In genomic region chr20:41231850-41232249, GRCh38 we compare ENCODE assay signal across 1 cellular context.
TF ChIP-seq lines count a peak whose summit lies in the region.

No MANE protein-coding gene starts in this region.

TF ChIP-seq in IMR-90, 13 proteins besides CTCF, POLR2A, EP300 and RAD21:
- no peak for TF ChIP-seq CHD1 (IDR thresholded peaks at IDR 0.05; ENCODE audit: low read depth, low read length)
- no peak for TF ChIP-seq RCOR1 (IDR thresholded peaks at IDR 0.05; ENCODE audit: insufficient replicate concordance, low read length)
- no peak for TF ChIP-seq BHLHE40 (IDR thresholded peaks at IDR 0.05; ENCODE audit: low read depth, low read length)
- TF ChIP-seq USF2 (IDR thresholded peaks at IDR 0.05; ENCODE audit: low read depth, low read length) = no peak
- TF ChIP-seq MAZ (IDR thresholded peaks at IDR 0.05; ENCODE audit: borderline replicate concordance, low read depth, low read length) = no peak
- TF ChIP-seq CEBPB (IDR thresholded peaks at IDR 0.05; ENCODE audit: low read depth, low read length) = no peak
